Comparison of ENCODE assay signal across 8 cellular contexts in genomic region chr15:67067930-67068542, GRCh38. TPM values are rescaled to one million over a fixed set of nuclear protein-coding genes. Genes with fewer than 3 reads are reported as not detected.
DNase-seq lines count a peak whose midpoint lies in the region; ATAC-seq and TF ChIP-seq lines count a peak whose summit lies in the region.

No MANE protein-coding gene starts in this region.

- TF ChIP-seq CTCF in kidney epithelial cell (IDR thresholded peaks at IDR 0.05; ENCODE audit: insufficient read depth, low read length, poor library complexity, severe bottlenecking) = no peak
- no peak for TF ChIP-seq CTCF in thyroid gland (IDR thresholded peaks at IDR 0.05)

- peaks cover 41 to 44% of the 10 kb centered on the region in 2 donors for H3K4me1 ChIP-seq in thyroid gland

- DNase-seq in activated CD4-positive, alpha-beta T cell treated with anti-CD3 and anti-CD28 coated beads, Interleukin-2, amount 10 ng/mL, durations not matched to agents 7 days and 5 days = peak; percentile 20
- DNase-seq in activated CD4-positive, alpha-beta T cell treated with anti-CD3 and anti-CD28 coated beads for 4 hours = no peak
- no peak for DNase-seq in activated naive CD8-positive, alpha-beta T cell treated with anti-CD3 and anti-CD28 coated beads, Interleukin-2, amount 10 ng/mL, durations not matched to agents 7 days and 5 days
- DNase-seq in kidney epithelial cell (ENCODE audit: low read depth) (no peak), thyroid gland (no peak), DMS53 treated with DMSO at 0.1 percent for 48 hours (lab: John Stamatoyannopoulos, UW; ENCODE audit: unreplicated experiment) (no peak), NCI-H1417 treated with DMSO at 0.1 percent for 48 hours (lab: John Stamatoyannopoulos, UW) (no peak), head of caudate nucleus (no peak)

- peak overlapping the region; percentile 98 for H3K4me3 Mint-ChIP-seq in activated CD4-positive, alpha-beta T cell treated with anti-CD3 and anti-CD28 coated beads, Interleukin-2, amount 10 ng/mL, durations not matched to agents 7 days and 5 days
- peak overlapping the region; percentile 97 for H3K4me3 Mint-ChIP-seq in activated naive CD8-positive, alpha-beta T cell treated with anti-CD3 and anti-CD28 coated beads, Interleukin-2, amount 10 ng/mL, durations not matched to agents 7 days and 5 days

- peak overlapping the region; percentile 70 to 92 (median 91) for H3K27ac ChIP-seq in thyroid gland

- peak; percentile 15 for ATAC-seq in activated naive CD8-positive, alpha-beta T cell treated with anti-CD3 and anti-CD28 coated beads, Interleukin-2, amount 10 ng/mL, durations not matched to agents 7 days and 5 days (ENCODE audit: low read depth)

- H3K4me3 ChIP-seq in kidney epithelial cell (ENCODE audit: low read depth, low read length) = peak overlapping the region; percentile 90
- peak overlapping the region in 2 of 3 donors; percentile 82 to 84 for H3K4me3 ChIP-seq in thyroid gland (replicated peaks in 1 of 3)

- H3K36me3 Mint-ChIP-seq in activated CD4-positive, alpha-beta T cell treated with anti-CD3 and anti-CD28 coated beads, Interleukin-2, amount 10 ng/mL, durations not matched to agents 7 days and 5 days (ENCODE audit: low read depth) = peaks cover 51% of the 10 kb centered on the region
- H3K36me3 Mint-ChIP-seq in activated naive CD8-positive, alpha-beta T cell treated with anti-CD3 and anti-CD28 coated beads, Interleukin-2, amount 10 ng/mL, durations not matched to agents 7 days and 5 days = peaks cover 14% of the 10 kb centered on the region

- H3K27me3 ChIP-seq in kidney epithelial cell (ENCODE audit: control insufficient read depth, insufficient read depth, low read length) = no peaks in the 10 kb centered on the region
- H3K27me3 ChIP-seq in thyroid gland = no peaks in the 10 kb centered on the region

- 60 to 68% methylated on average over 3 of the region's 3 CpGs for WGBS in thyroid gland, 2 donors

- peak overlapping the region; percentile 89 for H3K27ac Mint-ChIP-seq in activated CD4-positive, alpha-beta T cell treated with anti-CD3 and anti-CD28 coated beads, Interleukin-2, amount 10 ng/mL, durations not matched to agents 7 days and 5 days
- H3K27ac Mint-ChIP-seq in activated naive CD8-positive, alpha-beta T cell treated with anti-CD3 and anti-CD28 coated beads, Interleukin-2, amount 10 ng/mL, durations not matched to agents 7 days and 5 days = peak overlapping the region; percentile 89

- TF ChIP-seq POLR2A in thyroid gland (IDR thresholded peaks at IDR 0.05) = no peak

- CTCF ChIA-PET in activated CD4-positive, alpha-beta T cell treated with anti-CD3 and anti-CD28 coated beads, Interleukin-2, amount 10 ng/mL, durations not matched to agents 7 days and 5 days (lab: Charles Lee) = interaction anchor here (1.2 to 1.4 kb wide), 4 partner anchors 14 to 186 kb away, joined by 3 read pairs; partner anchors contain the start of genes AAGAB and IQCH

- H3K9me3 Mint-ChIP-seq in activated CD4-positive, alpha-beta T cell treated with anti-CD3 and anti-CD28 coated beads, Interleukin-2, amount 10 ng/mL, durations not matched to agents 7 days and 5 days = no peaks in the 10 kb centered on the region
- no peaks in the 10 kb centered on the region for H3K9me3 Mint-ChIP-seq in activated naive CD8-positive, alpha-beta T cell treated with anti-CD3 and anti-CD28 coated beads, Interleukin-2, amount 10 ng/mL, durations not matched to agents 7 days and 5 days

- intact Hi-C loops in thyroid gland (cut with DNase I) = loop anchor here (5.0 to 10.0 kb wide), 2 partner anchors 79 to 187 kb away; partner anchors contain the start of genes AAGAB and IQCH
- intact Hi-C loops in head of caudate nucleus (cut with DNase I) = no loop called here

- H3K36me3 ChIP-seq in kidney epithelial cell (ENCODE audit: control insufficient read depth, insufficient read depth, low read length) (no peaks in the 10 kb centered on the region), thyroid gland (no peaks in the 10 kb centered on the region)

- no peaks in the 10 kb centered on the region for H3K9me3 ChIP-seq in thyroid gland

- peaks cover 66% of the 10 kb centered on the region for H3K4me1 Mint-ChIP-seq in activated CD4-positive, alpha-beta T cell treated with anti-CD3 and anti-CD28 coated beads, Interleukin-2, amount 10 ng/mL, durations not matched to agents 7 days and 5 days
- H3K4me1 Mint-ChIP-seq in activated naive CD8-positive, alpha-beta T cell treated with anti-CD3 and anti-CD28 coated beads, Interleukin-2, amount 10 ng/mL, durations not matched to agents 7 days and 5 days = peaks cover 41% of the 10 kb centered on the region

- peaks cover 11% of the 10 kb centered on the region for H3K27me3 Mint-ChIP-seq in activated CD4-positive, alpha-beta T cell treated with anti-CD3 and anti-CD28 coated beads, Interleukin-2, amount 10 ng/mL, durations not matched to agents 7 days and 5 days
- H3K27me3 Mint-ChIP-seq in activated naive CD8-positive, alpha-beta T cell treated with anti-CD3 and anti-CD28 coated beads, Interleukin-2, amount 10 ng/mL, durations not matched to agents 7 days and 5 days = peaks cover 15% of the 10 kb centered on the region

- POLR2A ChIA-PET in activated CD4-positive, alpha-beta T cell treated with anti-CD3 and anti-CD28 coated beads, Interleukin-2, amount 10 ng/mL, durations not matched to agents 7 days and 5 days (lab: Charles Lee) = interaction anchor here (1.6 kb wide), 1 partner anchor 34 kb away, joined by 5 read pairs; no protein-coding TSS in a partner anchor
- POLR2A ChIA-PET in activated naive CD8-positive, alpha-beta T cell treated with anti-CD3 and anti-CD28 coated beads, Interleukin-2, amount 10 ng/mL, durations not matched to agents 7 days and 5 days (lab: Charles Lee) = interaction anchor here (1.0 to 4.8 kb wide), 4 partner anchors 18 to 67 kb away, joined by 3 to 36 read pairs (median 10); no protein-coding TSS in a partner anchor

RNA-seq across cellular contexts. Expression of gene SMAD3, which starts 2.6 kb away (rescaled TPM):
- total RNA-seq in activated CD4-positive, alpha-beta T cell treated with anti-CD3 and anti-CD28 coated beads, Interleukin-2, amount 10 ng/mL, durations not matched to agents 7 days and 5 days = 10 to 100 TPM; 81.6 to 83.9 TPM
- 10 to 100 TPM; 74.1 to 75.9 TPM for total RNA-seq in activated naive CD8-positive, alpha-beta T cell treated with anti-CD3 and anti-CD28 coated beads, Interleukin-2, amount 10 ng/mL, durations not matched to agents 7 days and 5 days
- total RNA-seq in kidney epithelial cell = 31.0 and 34.8 TPM in 2 replicates
- 10 to 100 TPM; 33.6 to 66.5 (median 47.3) TPM for total RNA-seq in thyroid gland
